ENCODE assay signal across 9 cellular contexts in genomic region chr12:74689071-74689655, GRCh38.
DNase-seq lines count a peak whose midpoint lies in the region; ATAC-seq and TF ChIP-seq lines count a peak whose summit lies in the region.
"Had no signal": no experiment of that assay in that cellular context is flagged by ENCODE, and none has a peak within 500 bp of the region (broad histone marks: within the 10 kb centered on the region; RNA-seq: fewer than 3 reads in every experiment).

No MANE protein-coding gene starts in this region.

- H3K9ac ChIP-seq in KMS-11: no peak overlapping the region
- H3K9ac ChIP-seq: BLaER1 treated with 17β-estradiol and CSF1 and Interleukin-3, amounts not matched to agents 10 nM and 100 nM had no signal

- no peaks in the 10 kb centered on the region for H3K4me1 ChIP-seq in KMS-11 (ENCODE audit: low read depth, poor library complexity, severe bottlenecking)
- H3K4me1 ChIP-seq: BLaER1 treated with 17β-estradiol and CSF1 and Interleukin-3, amounts not matched to agents 10 nM and 100 nM had no signal

- H3K27ac ChIP-seq in KMS-11: no peak overlapping the region
- H3K27ac ChIP-seq: BLaER1 treated with 17β-estradiol and CSF1 and Interleukin-3, amounts not matched to agents 10 nM and 100 nM had no signal

- H3K36me3 ChIP-seq in KMS-11 (ENCODE audit: insufficient read depth): no peaks in the 10 kb centered on the region
- H3K36me3 ChIP-seq: BLaER1 treated with 17β-estradiol and CSF1 and Interleukin-3, amounts not matched to agents 10 nM and 100 nM had no signal

- H3K79me2 ChIP-seq in KMS-11 (ENCODE audit: insufficient read depth, low read depth): no peaks in the 10 kb centered on the region

- H3K27me3 ChIP-seq in KMS-11 (ENCODE audit: insufficient read depth, low read depth): no peaks in the 10 kb centered on the region
- H3K27me3 ChIP-seq: BLaER1 treated with 17β-estradiol and CSF1 and Interleukin-3, amounts not matched to agents 10 nM and 100 nM had no signal

- no peaks in the 10 kb centered on the region for H4K20me1 ChIP-seq in KMS-11 (ENCODE audit: insufficient read depth)
- H4K20me1 ChIP-seq: BLaER1 treated with 17β-estradiol and CSF1 and Interleukin-3, amounts not matched to agents 10 nM and 100 nM had no signal

- DNase-seq in NCI-H1092 treated with DMSO at 0.1 percent for 48 hours (lab: John Stamatoyannopoulos, UW) (peak; percentile 11), NCI-H1092 (lab: John Stamatoyannopoulos, UW) (no peak), RPMI8226 (peak; percentile 50), foreskin fibroblast (peak; percentile 27 to 71), smooth muscle cell of the brain vasculature (ENCODE audit: low read depth, low spot score) (peak; percentile 40)
- no peak for DNase-seq in activated naive CD4-positive, alpha-beta T cell treated with anti-CD3 and anti-CD28 coated beads, Interleukin-2, amount 50 U/mL, for 16 hours

- H2AFZ ChIP-seq in KMS-11 (ENCODE audit: low read depth): no peak overlapping the region

- TF ChIP-seq CTCF in KMS-11 (conservative IDR thresholded peaks at IDR 0.05; ENCODE audit: low read depth, low read length) (peak; percentile 80), foreskin fibroblast (IDR thresholded peaks at IDR 0.05; ENCODE audit: low read depth, low read length) (peak; percentile 45)

- H3K4me3 ChIP-seq in KMS-11 (IDR thresholded peaks at IDR 0.05; ENCODE audit: insufficient read depth, low read depth, low read length) (no peak overlapping the region), foreskin fibroblast (ENCODE audit: low read depth in 1 of 2, low read length in 2 of 2) (no peak overlapping the region)
- H3K4me3 ChIP-seq: BLaER1 treated with 17β-estradiol and CSF1 and Interleukin-3, amounts not matched to agents 10 nM and 100 nM had no signal

- no peak overlapping the region for H3K4me2 ChIP-seq in KMS-11
- H3K4me2 ChIP-seq: BLaER1 treated with 17β-estradiol and CSF1 and Interleukin-3, amounts not matched to agents 10 nM and 100 nM had no signal

- ATAC-seq in GM21528 (IDR thresholded peaks at IDR 0.05; ENCODE audit: low FRiP score, unreplicated experiment): no peak

Comparison
In these comparisons a context has a peak if more than half of its experiments do, and no peak if none do; other contexts are left out.
1. DNase-seq: peak in NCI-H1092 treated with DMSO at 0.1 percent for 48 hours (single experiment), RPMI8226 (single experiment), foreskin fibroblast (2 of 2) and smooth muscle cell of the brain vasculature (single experiment); none in NCI-H1092 (single experiment) and activated naive CD4-positive, alpha-beta T cell treated with anti-CD3 and anti-CD28 coated beads, Interleukin-2, amount 50 U/mL, for 16 hours (single experiment).